Comparison of ENCODE assay signal across 22 cellular contexts in genomic region chr2:161230959-161231358, GRCh38.
A peak's percentile ranks its signal among the peaks of the same experiment; 100 is the strongest.
DNase-seq lines count a peak whose midpoint lies in the region; ATAC-seq and TF ChIP-seq lines count a peak whose summit lies in the region.
"Had no signal": no experiment of that assay in that cellular context is flagged by ENCODE, and none has a peak within 500 bp of the region (broad histone marks: within the 10 kb centered on the region; RNA-seq: fewer than 3 reads in every experiment).

No MANE protein-coding gene starts in this region.

- TF ChIP-seq CTCF in natural killer cell (IDR thresholded peaks at IDR 0.05) (no peak), psoas muscle (IDR thresholded peaks at IDR 0.05) (no peak), spleen (IDR thresholded peaks at IDR 0.05 in 8 of 11, conservative IDR thresholded peaks at IDR 0.05 in 3 of 11) (no peak)

- no peaks in the 10 kb centered on the region for H3K9me3 ChIP-seq in psoas muscle
- no peaks in the 10 kb centered on the region for H3K9me3 ChIP-seq in spleen

- ATAC-seq in natural killer cell treated with Interleukin-12 subunit alpha and Interleukin-12 subunit beta and Interleukin-15 and Interleukin-18, amount 100 ng/mL, for 72 hours, result no peak
- no peak for ATAC-seq in natural killer cell
- peak; percentile 80 to 94 (median 93) for ATAC-seq in psoas muscle
- ATAC-seq in GM18867 (IDR thresholded peaks at IDR 0.05; ENCODE audit: unreplicated experiment), result no peak
- no peak for ATAC-seq in HG03095 (IDR thresholded peaks at IDR 0.05; ENCODE audit: unreplicated experiment)
- ATAC-seq: GM12878, Panc1 had no signal

- peaks cover 45% of the 10 kb centered on the region for H3K36me3 Mint-ChIP-seq in natural killer cell treated with Interleukin-12 subunit alpha and Interleukin-12 subunit beta and Interleukin-15 and Interleukin-18, amount 100 ng/mL, for 72 hours
- no peaks in the 10 kb centered on the region for H3K36me3 Mint-ChIP-seq in natural killer cell
- peaks cover 46% of the 10 kb centered on the region for H3K36me3 Mint-ChIP-seq in activated T-helper 1 cell treated with anti-CD3 and anti-CD28 coated beads, Interleukin-12 subunit alpha, Interleukin-12 subunit beta, Interleukin-2, Interleukin-4 antibody, amounts not matched to agents 30 ng/mL and 10 ng/mL and 1 ng/mL, durations not matched to agents 14 hours and 24 hours and 36 hours (ENCODE audit: low read depth)

- DNase-seq in natural killer cell treated with Interleukin-12 subunit alpha and Interleukin-12 subunit beta and Interleukin-15 and Interleukin-18, amount 100 ng/mL, for 72 hours (ENCODE audit: low spot score), result no peak
- DNase-seq in natural killer cell (no peak), psoas muscle (no peak), spleen (no peak)
- DNase-seq in activated T-helper 1 cell treated with anti-CD3 and anti-CD28 coated beads, Interleukin-12 subunit alpha, Interleukin-12 subunit beta, Interleukin-2, Interleukin-4 antibody, amounts not matched to agents 30 ng/mL and 10 ng/mL and 1 ng/mL, durations not matched to agents 14 hours and 24 hours and 36 hours (ENCODE audit: low spot score), result no peak
- DNase-seq: C1 segment of cervical spinal cord; CD4-positive, alpha-beta memory T cell; COR-L47; EL; GDM1; HCEC 1CT; IMR-90; KG1; MM.1S; NCI-H2029; NCI-H446 treated with DMSO at 0.1 percent for 48 hours; SHP77 had no signal

- intact Hi-C loops in natural killer cell (cut with micrococcal nuclease) (no loop called here), psoas muscle (cut with DNase I) (loop anchor here in 1 of 2 donors (2.0 kb wide), 1 partner anchor 20 kb away; no protein-coding TSS in a partner anchor), spleen (cut with DNase I; ENCODE audit: low total_unique reads) (no loop called here)
- intact Hi-C loops in activated T-helper 1 cell treated with anti-CD3 and anti-CD28 coated beads, Interleukin-12 subunit alpha, Interleukin-12 subunit beta, Interleukin-2, Interleukin-4 antibody, amounts not matched to agents 30 ng/mL and 10 ng/mL and 1 ng/mL, durations not matched to agents 14 hours and 24 hours and 36 hours (cut with micrococcal nuclease), result no loop called here

- peaks cover 25 to 37% of the 10 kb centered on the region in 2 donors for H3K4me1 Mint-ChIP-seq in natural killer cell treated with Interleukin-12 subunit alpha and Interleukin-12 subunit beta and Interleukin-15 and Interleukin-18, amount 100 ng/mL, for 72 hours (ENCODE audit: low read depth in 2 of 2)
- peaks cover 0 to 5% of the 10 kb centered on the region in 2 donors for H3K4me1 Mint-ChIP-seq in natural killer cell
- peaks cover 26% of the 10 kb centered on the region for H3K4me1 Mint-ChIP-seq in activated T-helper 1 cell treated with anti-CD3 and anti-CD28 coated beads, Interleukin-12 subunit alpha, Interleukin-12 subunit beta, Interleukin-2, Interleukin-4 antibody, amounts not matched to agents 30 ng/mL and 10 ng/mL and 1 ng/mL, durations not matched to agents 14 hours and 24 hours and 36 hours (ENCODE audit: low read depth)

- H3K27me3 Mint-ChIP-seq in natural killer cell treated with Interleukin-12 subunit alpha and Interleukin-12 subunit beta and Interleukin-15 and Interleukin-18, amount 100 ng/mL, for 72 hours, result no peaks in the 10 kb centered on the region
- H3K27me3 Mint-ChIP-seq in natural killer cell (ENCODE audit: low read depth in 2 of 2), result no peaks in the 10 kb centered on the region
- H3K27me3 Mint-ChIP-seq in activated T-helper 1 cell treated with anti-CD3 and anti-CD28 coated beads, Interleukin-12 subunit alpha, Interleukin-12 subunit beta, Interleukin-2, Interleukin-4 antibody, amounts not matched to agents 30 ng/mL and 10 ng/mL and 1 ng/mL, durations not matched to agents 14 hours and 24 hours and 36 hours (ENCODE audit: insufficient read depth), result no peaks in the 10 kb centered on the region
- H3K27me3 Mint-ChIP-seq: CD4-positive, alpha-beta memory T cell had no signal

- TF ChIP-seq POLR2A in spleen (IDR thresholded peaks at IDR 0.05), result no peak

- H3K27me3 ChIP-seq in psoas muscle (ENCODE audit: insufficient read depth in 3 of 3, low read length in 2 of 3), result no peaks in the 10 kb centered on the region
- no peaks in the 10 kb centered on the region for H3K27me3 ChIP-seq in spleen (replicated peaks in 1 of 7)

- WGBS in psoas muscle, 3 donors, result 46 to 65% (median 46%) methylated on average over 4 of the region's 4 CpGs
- 88 to 92% (median 89%) methylated on average over 4 of the region's 4 CpGs for WGBS in spleen, 5 donors

- no peak overlapping the region for H3K4me3 Mint-ChIP-seq in natural killer cell treated with Interleukin-12 subunit alpha and Interleukin-12 subunit beta and Interleukin-15 and Interleukin-18, amount 100 ng/mL, for 72 hours
- H3K4me3 Mint-ChIP-seq in natural killer cell, result no peak overlapping the region
- H3K4me3 Mint-ChIP-seq in activated T-helper 1 cell treated with anti-CD3 and anti-CD28 coated beads, Interleukin-12 subunit alpha, Interleukin-12 subunit beta, Interleukin-2, Interleukin-4 antibody, amounts not matched to agents 30 ng/mL and 10 ng/mL and 1 ng/mL, durations not matched to agents 14 hours and 24 hours and 36 hours, result no peak overlapping the region
- H3K4me3 Mint-ChIP-seq: CD4-positive, alpha-beta memory T cell had no signal

- no peaks in the 10 kb centered on the region for H3K9me3 Mint-ChIP-seq in natural killer cell treated with Interleukin-12 subunit alpha and Interleukin-12 subunit beta and Interleukin-15 and Interleukin-18, amount 100 ng/mL, for 72 hours
- no peaks in the 10 kb centered on the region for H3K9me3 Mint-ChIP-seq in natural killer cell
- no peaks in the 10 kb centered on the region for H3K9me3 Mint-ChIP-seq in activated T-helper 1 cell treated with anti-CD3 and anti-CD28 coated beads, Interleukin-12 subunit alpha, Interleukin-12 subunit beta, Interleukin-2, Interleukin-4 antibody, amounts not matched to agents 30 ng/mL and 10 ng/mL and 1 ng/mL, durations not matched to agents 14 hours and 24 hours and 36 hours
- H3K9me3 Mint-ChIP-seq: CD4-positive, alpha-beta memory T cell had no signal

- peaks cover 8 to 60% of the 10 kb centered on the region in 2 donors for H3K36me3 ChIP-seq in psoas muscle (ENCODE audit: insufficient read depth in 1 of 2, low read depth in 1 of 2)
- peaks cover 0 to 87% (median 56%) of the 10 kb centered on the region in 6 donors for H3K36me3 ChIP-seq in spleen

- H3K4me1 ChIP-seq in psoas muscle (peaks cover 18% of the 10 kb centered on the region), spleen (peaks cover 0 to 25% (median under 1%) of the 10 kb centered on the region in 6 donors)

- no peak overlapping the region for H3K4me3 ChIP-seq in psoas muscle
- H3K4me3 ChIP-seq in spleen, result no peak overlapping the region
- H3K4me3 ChIP-seq: GM12878 had no signal

- peak overlapping the region; percentile 27 to 28 for H3K27ac Mint-ChIP-seq in natural killer cell treated with Interleukin-12 subunit alpha and Interleukin-12 subunit beta and Interleukin-15 and Interleukin-18, amount 100 ng/mL, for 72 hours
- H3K27ac Mint-ChIP-seq in natural killer cell, result no peak overlapping the region
- H3K27ac Mint-ChIP-seq in activated T-helper 1 cell treated with anti-CD3 and anti-CD28 coated beads, Interleukin-12 subunit alpha, Interleukin-12 subunit beta, Interleukin-2, Interleukin-4 antibody, amounts not matched to agents 30 ng/mL and 10 ng/mL and 1 ng/mL, durations not matched to agents 14 hours and 24 hours and 36 hours, result peak overlapping the region; percentile 31

- H3K27ac ChIP-seq in psoas muscle (peak overlapping the region; percentile 13), spleen (no peak overlapping the region)
- H3K27ac ChIP-seq: RWPE1 had no signal

Comparison
In these comparisons a context has a peak if more than half of its experiments do, and no peak if none do; other contexts are left out.
1. H3K27ac Mint-ChIP-seq: peak in natural killer cell treated with Interleukin-12 subunit alpha and Interleukin-12 subunit beta and Interleukin-15 and Interleukin-18, amount 100 ng/mL, for 72 hours (2 of 2) and activated T-helper 1 cell treated with anti-CD3 and anti-CD28 coated beads, Interleukin-12 subunit alpha, Interleukin-12 subunit beta, Interleukin-2, Interleukin-4 antibody, amounts not matched to agents 30 ng/mL and 10 ng/mL and 1 ng/mL, durations not matched to agents 14 hours and 24 hours and 36 hours (single experiment); none in natural killer cell (0 of 2).
2. ATAC-seq: peak in psoas muscle (4 of 4); none in natural killer cell treated with Interleukin-12 subunit alpha and Interleukin-12 subunit beta and Interleukin-15 and Interleukin-18, amount 100 ng/mL, for 72 hours (0 of 2), natural killer cell (0 of 3), GM18867 (single experiment) and HG03095 (single experiment).